In the genomic region with DNA sequence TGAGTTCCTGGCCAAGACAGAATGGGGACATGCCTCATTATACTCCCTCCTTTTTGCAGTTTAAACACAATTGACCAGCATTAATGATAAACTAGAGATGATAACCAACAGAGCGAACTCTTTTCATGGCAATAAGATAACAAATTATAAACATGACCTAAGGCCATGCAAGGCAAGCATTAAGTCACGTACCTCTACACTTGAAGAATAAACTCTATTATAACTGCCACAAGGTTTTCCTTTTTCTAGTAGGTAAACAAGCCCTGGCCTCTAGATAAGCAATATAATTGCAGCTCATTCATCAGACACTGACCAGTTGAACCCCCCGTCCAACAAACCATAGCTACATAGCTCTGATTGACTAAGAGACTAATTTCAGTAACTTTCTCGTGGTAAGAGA, we compare ENCODE assay signal across 24 cellular contexts.
"Had no signal": no experiment of that assay in that cellular context is flagged by ENCODE, and none has a peak within 500 bp of the region (broad histone marks: within the 10 kb centered on the region; RNA-seq: fewer than 3 reads in every experiment).

No MANE protein-coding gene starts in this region.

- FAIRE-seq: colon, endothelial cell of umbilical vein, frontal cortex, islet of Langerhans, keratinocyte had no signal

- H3K27me3 Mint-ChIP-seq: memory B cell, naive B cell had no signal

- H3K9me3 ChIP-seq: gastroesophageal sphincter, left lung had no signal

- H3K27ac ChIP-seq: coronary artery, dorsolateral prefrontal cortex, esophagus muscularis mucosa, foreskin keratinocyte, gastroesophageal sphincter, heart left ventricle, left lung had no signal

- H3K27me3 ChIP-seq: dorsolateral prefrontal cortex, esophagus muscularis mucosa, foreskin keratinocyte, gastroesophageal sphincter, heart left ventricle, left lung had no signal

- H3K4me3 ChIP-seq: coronary artery, dorsolateral prefrontal cortex, esophagus muscularis mucosa, gastroesophageal sphincter, heart left ventricle, left lung, lung had no signal

- H3K4me1 Mint-ChIP-seq: memory B cell, naive B cell had no signal

- DNase-seq: dermis blood vessel endothelial cell; dorsolateral prefrontal cortex; effector CD4-positive, alpha-beta T cell; effector memory CD4-positive, alpha-beta T cell; foreskin keratinocyte; heart left ventricle; hippocampal formation; left cardiac atrium; left lung; left ventricle myocardium superior; mammary epithelial cell; mesendoderm; midbrain; naive B cell had no signal

- ATAC-seq: foreskin keratinocyte, gastroesophageal sphincter, heart left ventricle, left cardiac atrium, left lung, left ventricle myocardium superior had no signal

- H3K4me3 Mint-ChIP-seq: memory B cell, naive B cell had no signal

- H3K36me3 Mint-ChIP-seq: memory B cell, naive B cell had no signal

- H3K4me1 ChIP-seq: esophagus muscularis mucosa, foreskin keratinocyte, gastroesophageal sphincter, heart left ventricle, left lung had no signal

- H3K27ac Mint-ChIP-seq: memory B cell, naive B cell had no signal

- H3K36me3 ChIP-seq: esophagus muscularis mucosa, gastroesophageal sphincter, heart left ventricle, left lung had no signal
